In the genomic region with DNA sequence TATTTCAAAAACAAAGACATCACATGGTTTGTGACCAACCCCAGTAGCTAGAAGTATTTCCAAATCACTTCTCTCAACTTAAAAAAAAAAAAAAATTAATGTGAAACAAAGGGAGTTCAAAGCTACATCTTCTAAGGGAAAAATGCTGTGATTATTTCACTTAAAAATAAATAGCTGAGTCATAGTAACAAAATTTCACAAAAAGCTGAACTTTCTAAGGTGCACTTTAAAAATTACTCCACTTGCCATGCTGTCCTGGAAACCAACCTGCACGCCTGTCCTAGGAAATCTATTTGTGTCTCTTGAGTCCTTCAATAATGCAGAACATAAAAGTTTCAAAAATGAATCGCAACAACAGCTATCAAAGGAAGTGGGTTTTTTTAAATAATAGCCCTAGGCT, we compare ENCODE assay signal across 7 cellular contexts. TPM values are rescaled to one million over a fixed set of nuclear protein-coding genes. Genes with fewer than 3 reads are reported as not detected.
DNase-seq lines count a peak whose midpoint lies in the region; ATAC-seq and TF ChIP-seq lines count a peak whose summit lies in the region.

No MANE protein-coding gene starts in this region.

- no peaks in the 10 kb centered on the region for H3K27me3 Mint-ChIP-seq in activated CD8-positive, alpha-beta T cell treated with anti-CD3 and anti-CD28 coated beads, Interleukin-2, amount 10 ng/mL, durations not matched to agents 7 days and 5 days (ENCODE audit: low read depth)

- peaks cover 42% of the 10 kb centered on the region for H3K4me1 Mint-ChIP-seq in activated CD8-positive, alpha-beta T cell treated with anti-CD3 and anti-CD28 coated beads, Interleukin-2, amount 10 ng/mL, durations not matched to agents 7 days and 5 days (ENCODE audit: low read depth)

- no peaks in the 10 kb centered on the region for H3K9me2 ChIP-seq in hepatocyte (replicated peaks; ENCODE audit: insufficient read depth)

- H3K4me2 ChIP-seq in hepatocyte: peak overlapping the region; percentile 86

- ATAC-seq in activated CD8-positive, alpha-beta T cell treated with anti-CD3 and anti-CD28 coated beads, Interleukin-2, amount 10 ng/mL, durations not matched to agents 7 days and 5 days: no peak

- H3K9me3 Mint-ChIP-seq in activated CD8-positive, alpha-beta T cell treated with anti-CD3 and anti-CD28 coated beads, Interleukin-2, amount 10 ng/mL, durations not matched to agents 7 days and 5 days (ENCODE audit: insufficient read depth): no peaks in the 10 kb centered on the region

- TF ChIP-seq CTCF in HEK293 (tag by site-specific recombination; IDR thresholded peaks at IDR 0.05): no peak
- no peak for TF ChIP-seq CTCF in hepatocyte (IDR thresholded peaks at IDR 0.05; ENCODE audit: poor library complexity)
- TF ChIP-seq CTCF in stomach (IDR thresholded peaks at IDR 0.05): no peak

- H3K27ac Mint-ChIP-seq in activated CD8-positive, alpha-beta T cell treated with anti-CD3 and anti-CD28 coated beads, Interleukin-2, amount 10 ng/mL, durations not matched to agents 7 days and 5 days: peak overlapping the region; percentile 92

- CTCF ChIA-PET in HEK293 (lab: Yijun Ruan, JAX): interaction anchor here (4.0 kb wide), 1 partner anchor 170 kb away, joined by 23 read pairs; a partner anchor contains a TSS
- CTCF ChIA-PET in activated CD8-positive, alpha-beta T cell treated with anti-CD3 and anti-CD28 coated beads, Interleukin-2, amount 10 ng/mL, durations not matched to agents 7 days and 5 days (lab: Charles Lee): interaction anchor here (0.6 to 4.3 kb wide), 11 partner anchors 15 to 807 kb away, joined by 3 to 52 read pairs (median 3); a partner anchor contains a TSS

- H3K27me3 ChIP-seq in hepatocyte (no peaks in the 10 kb centered on the region), stomach (no peaks in the 10 kb centered on the region)

- H3K4me3 Mint-ChIP-seq in activated CD8-positive, alpha-beta T cell treated with anti-CD3 and anti-CD28 coated beads, Interleukin-2, amount 10 ng/mL, durations not matched to agents 7 days and 5 days: peak overlapping the region; percentile 94

- H3K27ac ChIP-seq in HEK293 (ENCODE audit: extremely low read depth, low read depth, low read length) (no peak overlapping the region), hepatocyte (peak overlapping the region; percentile 92), stomach (peak overlapping the region in 3 of 5 donors; percentile 96 to 98 (median 97))

- H3K36me3 Mint-ChIP-seq in activated CD8-positive, alpha-beta T cell treated with anti-CD3 and anti-CD28 coated beads, Interleukin-2, amount 10 ng/mL, durations not matched to agents 7 days and 5 days (ENCODE audit: low read depth): peaks cover 8% of the 10 kb centered on the region

- H2AFZ ChIP-seq in hepatocyte: no peak overlapping the region

- no peak for DNase-seq in activated CD8-positive, alpha-beta T cell treated with anti-CD3 and anti-CD28 coated beads, Interleukin-2, amount 10 ng/mL, durations not matched to agents 7 days and 5 days
- DNase-seq in hepatocyte (ENCODE audit: low spot score) (no peak), stomach (no peak), GOT3 (lab: John Stamatoyannopoulos, UW) (no peak), DMS 273 (lab: John Stamatoyannopoulos, UW; ENCODE audit: unreplicated experiment) (no peak), NCI-H2107 treated with DMSO at 0.1 percent for 48 hours (lab: John Stamatoyannopoulos, UW; ENCODE audit: unreplicated experiment) (no peak)

- POLR2A ChIA-PET in HEK293 (lab: Yijun Ruan, JAX): interaction anchor here (1.1 kb wide), 1 partner anchor 102 kb away, joined by 3 read pairs; a partner anchor contains a TSS
- POLR2A ChIA-PET in activated CD8-positive, alpha-beta T cell treated with anti-CD3 and anti-CD28 coated beads, Interleukin-2, amount 10 ng/mL, durations not matched to agents 7 days and 5 days (lab: Charles Lee): interaction anchor here (0.7 to 1.6 kb wide), 2 partner anchors 170 to 455 kb away, joined by 3 to 4 read pairs; a partner anchor contains a TSS

- H3K9me3 ChIP-seq in HEK293 (ENCODE audit: control insufficient read depth, insufficient read depth, low read depth, low read length) (no peaks in the 10 kb centered on the region), hepatocyte (ENCODE audit: low read depth) (no peaks in the 10 kb centered on the region), stomach (no peaks in the 10 kb centered on the region)

- peaks cover 28% of the 10 kb centered on the region for H4K20me1 ChIP-seq in hepatocyte (ENCODE audit: insufficient read depth, poor library complexity, severe bottlenecking)

- peaks cover 59% of the 10 kb centered on the region for H3K79me2 ChIP-seq in hepatocyte

- no peak for TF ChIP-seq POLR2A in stomach (IDR thresholded peaks at IDR 0.05)

- peak overlapping the region; percentile 92 for H3K4me3 ChIP-seq in HEK293 (ENCODE audit: low read depth, low read length)
- peak overlapping the region; percentile 78 for H3K4me3 ChIP-seq in hepatocyte
- peak overlapping the region; percentile 84 to 98 (median 93) for H3K4me3 ChIP-seq in stomach

- H3K4me1 ChIP-seq in HEK293 (ENCODE audit: control insufficient read depth, insufficient read depth, low read length): peaks cover 5% of the 10 kb centered on the region; the same call in 1 of the 2 replicates
- H3K4me1 ChIP-seq in hepatocyte (ENCODE audit: insufficient read depth): peaks cover 12% of the 10 kb centered on the region
- peaks cover 19 to 45% (median 33%) of the 10 kb centered on the region in 4 donors for H3K4me1 ChIP-seq in stomach

- 60% methylated on average over 2 of the region's 2 CpGs for WGBS in hepatocyte (ENCODE audit: low lambda C conversion rate, missing lambda C conversion rate)
- 54 to 68% (median 57%) methylated on average over 2 of the region's 2 CpGs for WGBS in stomach, 5 donors

- intact Hi-C loops in stomach (cut with DNase I; ENCODE audit: low total_unique reads): no loop called here

- H3K36me3 ChIP-seq in HEK293 (ENCODE audit: control insufficient read depth in 2 of 2, insufficient read depth in 1 of 2, low read length in 2 of 2) (no peaks in the 10 kb centered on the region), hepatocyte (replicated peaks; ENCODE audit: insufficient read depth, low read depth) (no peaks in the 10 kb centered on the region), stomach (no peaks in the 10 kb centered on the region)

- no peak for TF ChIP-seq EP300 in stomach (IDR thresholded peaks at IDR 0.05)

TF ChIP-seq in HEK293, 187 proteins besides CTCF, POLR2A, EP300 and RAD21:
- TF ChIP-seq ZNF560 (tag by site-specific recombination; IDR thresholded peaks at IDR 0.05; ENCODE audit: borderline replicate concordance): no peak
- TF ChIP-seq, protein P1, sequence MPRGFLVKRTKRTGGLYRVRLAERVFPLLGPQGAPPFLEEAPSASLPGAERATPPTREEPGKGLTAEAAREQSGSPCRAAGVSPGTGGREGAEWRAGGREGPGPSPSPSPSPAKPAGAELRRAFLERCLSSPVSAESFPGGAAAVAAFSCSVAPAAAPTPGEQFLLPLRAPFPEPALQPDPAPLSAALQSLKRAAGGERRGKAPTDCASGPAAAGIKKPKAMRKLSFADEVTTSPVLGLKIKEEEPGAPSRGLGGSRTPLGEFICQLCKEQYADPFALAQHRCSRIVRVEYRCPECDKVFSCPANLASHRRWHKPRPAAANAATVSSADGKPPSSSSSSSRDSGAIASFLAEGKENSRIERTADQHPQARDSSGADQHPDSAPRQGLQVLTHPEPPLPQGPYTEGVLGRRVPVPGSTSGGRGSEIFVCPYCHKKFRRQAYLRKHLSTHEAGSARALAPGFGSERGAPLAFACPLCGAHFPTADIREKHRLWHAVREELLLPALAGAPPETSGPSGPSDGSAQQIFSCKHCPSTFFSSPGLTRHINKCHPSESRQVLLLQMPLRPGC (tag by site-specific recombination; IDR thresholded peaks at IDR 0.05): no peak
- TF ChIP-seq ZNF211 (tag by site-specific recombination; IDR thresholded peaks at IDR 0.05; ENCODE audit: low read depth): no peak
- 0 out of 2 replicates have a peak, but pooled peaks have one; percentile 33 for TF ChIP-seq PRDM1 (tag by site-specific recombination; IDR thresholded peaks at IDR 0.05)

RNA-seq across cellular contexts. Expression of a gene that starts 1.8 kb away (rescaled TPM):
- total RNA-seq in activated CD8-positive, alpha-beta T cell treated with anti-CD3 and anti-CD28 coated beads, Interleukin-2, amount 10 ng/mL, durations not matched to agents 7 days and 5 days: 10 to 100 TPM; 69.7 to 74.2 TPM
- total RNA-seq in hepatocyte: 41.8 and 47.4 TPM in 2 replicates
- 27.0 and 39.2 TPM in 2 replicates for polyA plus RNA-seq in hepatocyte
- 100 to 1,000 TPM in 3 of 5 donors, 10 to 100 TPM in 2; 33.9 to 159 (median 116) TPM for total RNA-seq in stomach
- 1 to 10 TPM; 4.6 to 7.9 (median 7.9) TPM for polyA plus RNA-seq in stomach
